1 cellular context compared by ENCODE assay signal in genomic region chr6:150142657-150143501, GRCh38.
TF ChIP-seq lines count a peak whose summit lies in the region.

Gene PPP1R14C (plus strand): TSS chr6:150143044. CDS start chr6:150143193, 149 bp downstream.

TF ChIP-seq in HEK293, 187 proteins besides CTCF, POLR2A, EP300 and RAD21 (continued from another document):
- TF ChIP-seq AEBP2 (tag by site-specific recombination; IDR thresholded peaks at IDR 0.05; ENCODE audit: borderline replicate concordance) (no peak), ZNF391 (tag by site-specific recombination; IDR thresholded peaks at IDR 0.05; ENCODE audit: borderline replicate concordance, low read depth) (no peak), PRDM4 (tag by site-specific recombination; IDR thresholded peaks at IDR 0.05) (no peak; the same call in 1 of the 2 replicates), ZBTB20 (tag by site-specific recombination; IDR thresholded peaks at IDR 0.05) (peak; percentile 44), OVOL3 (tag by site-specific recombination; IDR thresholded peaks at IDR 0.05) (no peak), ZNF548 (tag by site-specific recombination; IDR thresholded peaks at IDR 0.05) (no peak), ZNF148 (tag by site-specific recombination; IDR thresholded peaks at IDR 0.05; ENCODE audit: borderline replicate concordance) (no peak), ZNF2 (tag by site-specific recombination; IDR thresholded peaks at IDR 0.05) (0 out of 2 replicates have a peak, but pooled peaks have one; percentile 52), ZNF302 (tag by site-specific recombination; IDR thresholded peaks at IDR 0.05; ENCODE audit: low read depth) (no peak), ZNF366 (tag by site-specific recombination; conservative IDR thresholded peaks at IDR 0.05) (peak; percentile 65), ZNF571 (tag by site-specific recombination; IDR thresholded peaks at IDR 0.05) (no peak), ZEB2 (tag by site-specific recombination; IDR thresholded peaks at IDR 0.05) (peak; percentile 90), ZNF692 (tag by site-specific recombination; IDR thresholded peaks at IDR 0.05) (peak; percentile 87), ZNF24 (tag by site-specific recombination; IDR thresholded peaks at IDR 0.05) (peak; percentile 80; the same call in 1 of the 2 replicates), ZNF521 (tag by site-specific recombination; IDR thresholded peaks at IDR 0.05) (no peak), ZNF600 (tag by site-specific recombination; IDR thresholded peaks at IDR 0.05) (0 out of 2 replicates have a peak, but pooled peaks have one; percentile 16), ZNF837 (tag by site-specific recombination; IDR thresholded peaks at IDR 0.05) (no peak), ZNF433 (tag by site-specific recombination; IDR thresholded peaks at IDR 0.05; ENCODE audit: low read depth) (no peak), GFI1B (tag by site-specific recombination; IDR thresholded peaks at IDR 0.05) (no peak; the same call in 1 of the 2 replicates), ZSCAN4 (tag by site-specific recombination; IDR thresholded peaks at IDR 0.05) (peak; percentile 60; the same call in 1 of the 2 replicates), TSHZ1 (tag by site-specific recombination; IDR thresholded peaks at IDR 0.05; ENCODE audit: borderline replicate concordance) (no peak), ZNF639 (tag by site-specific recombination; IDR thresholded peaks at IDR 0.05) (no peak), KLF10 (tag by site-specific recombination; IDR thresholded peaks at IDR 0.05) (no peak; the same call in 1 of the 2 replicates), MEIS1 (CRISPR knock-in tag; IDR thresholded peaks at IDR 0.05; ENCODE audit: borderline replicate concordance) (no peak; the same call in 1 of the 2 replicates), ZFHX2 (tag by site-specific recombination; conservative IDR thresholded peaks at IDR 0.05) (peak; percentile 89), ZNF776 (tag by site-specific recombination; IDR thresholded peaks at IDR 0.05; ENCODE audit: borderline replicate concordance) (no peak), GLIS2 (tag by site-specific recombination; IDR thresholded peaks at IDR 0.05) (peak; percentile 98), HOXC10 (CRISPR knock-in tag; IDR thresholded peaks at IDR 0.05) (0 out of 2 replicates have a peak, but pooled peaks have one; percentile 13), ZNF394 (tag by site-specific recombination; IDR thresholded peaks at IDR 0.05; ENCODE audit: borderline replicate concordance) (peak; percentile 78), SETDB1 (IDR thresholded peaks at IDR 0.05; ENCODE audit: insufficient read length, low read length) (no peak), ZNF221 (tag by site-specific recombination; IDR thresholded peaks at IDR 0.05; ENCODE audit: borderline replicate concordance) (no peak), ZXDB (tag by site-specific recombination; IDR thresholded peaks at IDR 0.05) (peak; percentile 77)
